Comparison of ENCODE assay signal across 8 cellular contexts in genomic region chr17:6639651-6640535, GRCh38. TPM values are rescaled to one million over a fixed set of nuclear protein-coding genes. Genes with fewer than 3 reads are reported as not detected.
DNase-seq lines count a peak whose midpoint lies in the region; ATAC-seq, FAIRE-seq and TF ChIP-seq lines count a peak whose summit lies in the region.

No MANE protein-coding gene starts in this region.

- peak overlapping the region; percentile 98 for H3K27ac Mint-ChIP-seq in CD8-positive, alpha-beta T cell

- H3K9ac ChIP-seq in GM23248 (peak overlapping the region; percentile 88), GM12878 (ENCODE audit: control insufficient read depth, insufficient read depth, low read length) (peak overlapping the region; percentile 84), iPS-20b (ENCODE audit: low read depth, low read length) (peak overlapping the region; percentile 93)

- H3F3A ChIP-seq in GM23248 (ENCODE audit: insufficient read depth), result peaks cover 33% of the 10 kb centered on the region

- H3K9me3 ChIP-seq in CD8-positive, alpha-beta T cell (ENCODE audit: low read length), result no peaks in the 10 kb centered on the region
- H3K9me3 ChIP-seq in GM23248 (ENCODE audit: low read depth) (no peaks in the 10 kb centered on the region), GM12878 (replicated peaks; ENCODE audit: control insufficient read depth, insufficient read depth, low read length) (no peaks in the 10 kb centered on the region), iPS-20b (ENCODE audit: insufficient read depth, low read depth, low read length) (no peaks in the 10 kb centered on the region)

- peaks cover 25% of the 10 kb centered on the region for H3K4me1 ChIP-seq in CD8-positive, alpha-beta T cell (ENCODE audit: insufficient read depth, low read length)
- H3K4me1 ChIP-seq in GM23248 (ENCODE audit: insufficient read depth) (peaks cover 32% of the 10 kb centered on the region), GM12878 (ENCODE audit: control insufficient read depth, insufficient read depth, low read length) (peaks cover 11% of the 10 kb centered on the region; the same call in 1 of the 2 replicates), iPS-20b (ENCODE audit: insufficient read depth, low read length) (peaks cover 4% of the 10 kb centered on the region; the same call in 1 of the 2 replicates)

- BruUV-seq in GM12878 (replicated peaks; lab: Mats Ljungman, UMichigan), result no TSS peak

- TF ChIP-seq EP300 in GM12878 (IDR thresholded peaks at IDR 0.05; ENCODE audit: borderline replicate concordance in 1 of 2, control insufficient read depth in 1 of 2, low read depth in 2 of 2, low read length in 2 of 2), result no peak

- H3K4me3 ChIP-seq in CD8-positive, alpha-beta T cell (ENCODE audit: low read depth, low read length), result peak overlapping the region; percentile 77
- H3K4me3 ChIP-seq in GM23248 (peak overlapping the region; percentile 91), GM12878 (peak overlapping the region; percentile 87), iPS-20b (ENCODE audit: low read length) (peak overlapping the region; percentile 96), skin epidermis (peak overlapping the region; percentile 66 to 83 (median 71))

- H3K4me3 Mint-ChIP-seq in CD8-positive, alpha-beta T cell, result peak overlapping the region; percentile 97

- no peaks in the 10 kb centered on the region for H3K27me3 ChIP-seq in CD8-positive, alpha-beta T cell (ENCODE audit: insufficient read depth, low read length)
- H3K27me3 ChIP-seq in GM23248 (replicated peaks; ENCODE audit: insufficient read depth) (no peaks in the 10 kb centered on the region), GM12878 (replicated peaks in 1 of 2; ENCODE audit: control insufficient read depth in 2 of 2, insufficient read depth in 2 of 2, low read length in 1 of 2) (no peaks in the 10 kb centered on the region), iPS-20b (ENCODE audit: insufficient read depth, low read length) (no peaks in the 10 kb centered on the region)

- FAIRE-seq in GM12878 (lab: Jason Lieb, UNC), result no peak

- peaks cover 13% of the 10 kb centered on the region for H3K36me3 ChIP-seq in CD8-positive, alpha-beta T cell (ENCODE audit: insufficient read depth, low read length)
- H3K36me3 ChIP-seq in GM23248 (ENCODE audit: low read depth) (peaks cover 16% of the 10 kb centered on the region; the same call in 1 of the 2 replicates), GM12878 (ENCODE audit: control insufficient read depth in 2 of 2, insufficient read depth in 2 of 2, low read length in 1 of 2) (peaks cover 0 to 12% of the 10 kb centered on the region in 2 experiments; a peak in 1 of 4 replicates), iPS-20b (ENCODE audit: insufficient read depth, low read depth, low read length) (peaks cover 32% of the 10 kb centered on the region)

- no peak for TF ChIP-seq CTCF in CD8-positive, alpha-beta T cell (IDR thresholded peaks at IDR 0.05)
- no peak for TF ChIP-seq CTCF in GM12878 (IDR thresholded peaks at IDR 0.05 in 2 of 3, conservative IDR thresholded peaks at IDR 0.05 in 1 of 3; ENCODE audit: control insufficient read depth in 2 of 3, extremely low read depth in 1 of 3, insufficient read depth in 1 of 3, low read depth in 3 of 3, low read length in 3 of 3)

- H4K20me1 ChIP-seq in GM23248 (ENCODE audit: insufficient read depth) (peaks cover 10% of the 10 kb centered on the region; the same call in 1 of the 2 replicates), GM12878 (ENCODE audit: control insufficient read depth, insufficient read depth) (no peaks in the 10 kb centered on the region)

- in situ Hi-C loops in GM23248 (cut with MboI) (no loop called here), GM12878 (cut with MboI) (no loop called here)

- peak overlapping the region; percentile 89 for H3K4me2 ChIP-seq in GM23248 (ENCODE audit: unreplicated experiment)
- peak overlapping the region; percentile 88 for H3K4me2 ChIP-seq in GM12878 (ENCODE audit: control insufficient read depth, insufficient read depth)

- H3K27me3 Mint-ChIP-seq in CD8-positive, alpha-beta T cell (ENCODE audit: low read depth), result no peaks in the 10 kb centered on the region

- H2AFZ ChIP-seq in GM23248, result peak overlapping the region; percentile 89
- peak overlapping the region; percentile 96 for H2AFZ ChIP-seq in GM12878 (ENCODE audit: control insufficient read depth, low read depth, low read length)

- peaks cover 43% of the 10 kb centered on the region for H3K4me1 Mint-ChIP-seq in CD8-positive, alpha-beta T cell (ENCODE audit: low read depth)

- intact Hi-C loops in CD8-positive, alpha-beta T cell (cut with DNase I, micrococcal nuclease), result loop anchor here (1.0 to 10.0 kb wide), 9 partner anchors 11 to 1155 kb away; partner anchors contain the start of genes C17orf100 (in 2 of the 2), MED31 (in 2 of the 2), DERL2 (in 1 of the 2) and MIS12 (in 1 of the 2)
- intact Hi-C loops in GM12878 (cut with micrococcal nuclease; ENCODE audit: unreplicated experiment), result loop anchor here (1.0 kb wide), 1 partner anchor 11 kb away; the partner anchor contains the start of genes C17orf100 and MED31

- CTCF ChIA-PET in CD8-positive, alpha-beta T cell (lab: Charles Lee), result no interaction called here
- CTCF ChIA-PET in GM12878 (lab: Yijun Ruan, JAX), result interaction anchor here (0.5 to 1.5 kb wide), 3 partner anchors 9 to 816 kb away, joined by 3 to 5 read pairs (median 3); no protein-coding TSS in a partner anchor

- peak in 2 of 7 experiments; percentile 12 to 27 for DNase-seq in CD8-positive, alpha-beta T cell
- peak; percentile 80 for DNase-seq in GM23248
- peak; percentile 36 for DNase-seq in NOMO-1 treated with dmso at 0.1 percent for 144 hours (lab: John Stamatoyannopoulos, UW; ENCODE audit: unreplicated experiment)
- DNase-seq in GM12878 (ENCODE audit: low read depth, low spot score), result no peak
- DNase-seq in inferior parietal cortex (ENCODE audit: extremely low spot score), result no peak
- no peak for DNase-seq in occipital lobe (lab: John Stamatoyannopoulos, UW)

- no peak for TF ChIP-seq RAD21 in GM12878 (IDR thresholded peaks at IDR 0.05; ENCODE audit: insufficient read depth, low read depth, low read length)

- ATAC-seq in CD8-positive, alpha-beta T cell, result peak; percentile 19
- ATAC-seq in GM12878, result peak; percentile 61

- peaks cover 34% of the 10 kb centered on the region for H3K36me3 Mint-ChIP-seq in CD8-positive, alpha-beta T cell

- SMC1A ChIA-PET in GM12878 (lab: Charles Lee; ENCODE audit: uncharacterized antibody, unreplicated experiment), result interaction anchor here (1.0 kb wide), 1 partner anchor 167 kb away, joined by 3 read pairs; no protein-coding TSS in a partner anchor

- no peaks in the 10 kb centered on the region for H3K9me3 Mint-ChIP-seq in CD8-positive, alpha-beta T cell

- peak overlapping the region; percentile 91 for H3K27ac ChIP-seq in CD8-positive, alpha-beta T cell (ENCODE audit: low read depth, low read length)
- H3K27ac ChIP-seq in GM23248 (peak overlapping the region; percentile 81), GM12878 (ENCODE audit: control insufficient read depth, insufficient read depth) (peak overlapping the region; percentile 83), iPS-20b (ENCODE audit: low read length) (peak overlapping the region; percentile 84), skin epidermis (peak overlapping the region; percentile 56 to 96 (median 91))

- POLR2A ChIA-PET in CD8-positive, alpha-beta T cell (lab: Charles Lee), result interaction anchor here (1.6 to 3.0 kb wide), 2 partner anchors 11 kb away, joined by 3 to 38 read pairs; partner anchors contain the start of genes C17orf100 and MED31
- POLR2A ChIA-PET in GM12878 (lab: Charles Lee), result interaction anchor here (0.8 to 1.4 kb wide), 3 partner anchors 10 to 52 kb away, joined by 3 to 4 read pairs (median 3); partner anchors contain the start of genes C17orf100 and MED31

- RAD21 ChIA-PET in GM12878 (lab: Charles Lee; ENCODE audit: unreplicated experiment), result interaction anchor here (0.6 to 1.1 kb wide), 3 partner anchors 11 to 167 kb away, joined by 3 to 4 read pairs (median 3); no protein-coding TSS in a partner anchor

- no peaks in the 10 kb centered on the region for H3K9me2 ChIP-seq in GM23248 (ENCODE audit: insufficient read depth)

- peaks cover 88% of the 10 kb centered on the region for H3K79me2 ChIP-seq in GM23248 (ENCODE audit: insufficient read depth)
- peaks cover 33% of the 10 kb centered on the region for H3K79me2 ChIP-seq in GM12878 (ENCODE audit: control insufficient read depth, insufficient read depth, low read length)

- WGBS in GM23248 (ENCODE audit: low coverage in 1 of 2, low lambda C conversion rate in 2 of 2, missing lambda C conversion rate in 2 of 2), 2 experiments, result 3% methylated on average over 37 to 66 of the region's 66 CpGs
- 0% methylated on average over 42 of the region's 66 CpGs for WGBS in GM12878 (ENCODE audit: insufficient coverage, insufficient replicate concordance, low lambda C conversion rate, missing lambda C conversion rate)

- peak; percentile 22; the same call in 1 of the 2 replicates for TF ChIP-seq POLR2A in GM12878 (IDR thresholded peaks at IDR 0.05; ENCODE audit: low read depth, low read length)

RNA-seq across cellular contexts. Expression of gene KIAA0753, which starts 0.6 kb away (rescaled TPM):
- total RNA-seq in CD8-positive, alpha-beta T cell, result 1 to 10 TPM; 5.1 to 6.9 TPM
- total RNA-seq in GM23248 (2014; rRNA removed; shearing (Covaris generic)), result 14.2 and 20.5 TPM in 2 replicates
- polyA plus RNA-seq in GM23248 (2016; fragmentation: Nextera tagmentation; extraction: Ambion mirVana) (5.8 and 6.9 TPM in 2 replicates), GM12878 (2011; rRNA removed) (7.3 and 8.1 TPM in 2 replicates), GM12878 (2014; fragmentation: Illumina TruSeq; extraction: Trizol) (12.5 and 15.3 TPM in 2 replicates), GM12878 (2014; fragmentation: Nextera tagmentation; extraction: Ambion mirVana) (1 to 10 TPM; 2.2 to 3.3 TPM), GM12878 (2014; rRNA removed) (7.9 and 10.3 TPM in 2 replicates), GM12878 (2016; fragmentation: Nextera tagmentation; extraction: Ambion mirVana) (1 to 10 TPM; 5.9 to 7.5 TPM)
- 53.9 and 56.5 TPM in 2 replicates for total RNA-seq in GM12878 (2013; cell fraction: nucleolus; rRNA removed)
- total RNA-seq in GM12878 (2014; rRNA removed) (10.1 and 13.4 TPM in 2 replicates), GM12878 (2014; rRNA removed; fragmentation: Illumina TruSeq; extraction: Trizol) (12.7 and 15.2 TPM in 2 replicates), GM12878 (2021) (12.0 and 12.9 TPM in 2 replicates), occipital lobe (28.4 TPM)
- polyA plus RNA-seq in GM12878 (2011; ENCODE audit: low read depth), result 6.7 TPM
- 4.3 and 5.4 TPM in 2 replicates for polyA plus RNA-seq in GM12878 (2011; cell fraction: cytosol; rRNA removed)
- 19.7 and 22.3 TPM in 2 replicates for polyA plus RNA-seq in GM12878 (2011; cell fraction: nucleus; rRNA removed)
- 5.3 and 9.0 TPM in 2 replicates for polyA plus RNA-seq in GM12878 (2012)
- 6.0 and 9.0 TPM in 2 replicates for polyA minus RNA-seq in GM12878 (2011; rRNA and poly(A)+ RNA removed)
- polyA minus RNA-seq in GM12878 (2011; cell fraction: cytosol; rRNA and poly(A)+ RNA removed), result 3.7 and 4.3 TPM in 2 replicates
- 15.8 and 19.7 TPM in 2 replicates for polyA minus RNA-seq in GM12878 (2011; cell fraction: nucleus; rRNA and poly(A)+ RNA removed)

RNA-seq across cellular contexts. Expression of gene TXNDC17, which starts 1.0 kb away (rescaled TPM):
- total RNA-seq in CD8-positive, alpha-beta T cell, result 10 to 100 TPM; 20.0 to 21.4 TPM
- 112 and 152 TPM in 2 replicates for total RNA-seq in GM23248 (2014; rRNA removed; shearing (Covaris generic))
- 630 and 673 TPM in 2 replicates for polyA plus RNA-seq in GM23248 (2016; fragmentation: Nextera tagmentation; extraction: Ambion mirVana)
- 11.6 and 14.2 TPM in 2 replicates for total RNA-seq in GM12878 (2013; cell fraction: nucleolus; rRNA removed)
- total RNA-seq in GM12878 (2014; rRNA removed), result 123 and 124 TPM in 2 replicates
- 149 and 175 TPM in 2 replicates for total RNA-seq in GM12878 (2014; rRNA removed; fragmentation: Illumina TruSeq; extraction: Trizol)
- 129 and 142 TPM in 2 replicates for total RNA-seq in GM12878 (2021)
- 17.2 TPM for polyA plus RNA-seq in GM12878 (2011; ENCODE audit: low read depth)
- polyA plus RNA-seq in GM12878 (2011; rRNA removed), result 236 and 346 TPM in 2 replicates
- polyA plus RNA-seq in GM12878 (2011; cell fraction: cytosol; rRNA removed), result 254 and 313 TPM in 2 replicates
- 122 and 152 TPM in 2 replicates for polyA plus RNA-seq in GM12878 (2011; cell fraction: nucleus; rRNA removed)
- polyA plus RNA-seq in GM12878 (2012), result 124 and 181 TPM in 2 replicates
- 85.4 and 178 TPM in 2 replicates for polyA plus RNA-seq in GM12878 (2014; fragmentation: Illumina TruSeq; extraction: Trizol)
- polyA plus RNA-seq in GM12878 (2014; fragmentation: Nextera tagmentation; extraction: Ambion mirVana), result 100 to 1,000 TPM; 933 to 957 TPM
- 191 and 195 TPM in 2 replicates for polyA plus RNA-seq in GM12878 (2014; rRNA removed)
- polyA plus RNA-seq in GM12878 (2016; fragmentation: Nextera tagmentation; extraction: Ambion mirVana), result 100 to 1,000 TPM; 667 to 694 TPM
- 36.6 and 44.6 TPM in 2 replicates for polyA minus RNA-seq in GM12878 (2011; rRNA and poly(A)+ RNA removed)
- 22.6 and 28.2 TPM in 2 replicates for polyA minus RNA-seq in GM12878 (2011; cell fraction: cytosol; rRNA and poly(A)+ RNA removed)
- polyA minus RNA-seq in GM12878 (2011; cell fraction: nucleus; rRNA and poly(A)+ RNA removed), result 21.6 and 25.7 TPM in 2 replicates
- 13.3 TPM for total RNA-seq in occipital lobe

RNA-seq across cellular contexts. Expression of gene MED31, which starts 11.5 kb away (rescaled TPM):
- 10 to 100 TPM; 21.4 to 25.6 TPM for total RNA-seq in CD8-positive, alpha-beta T cell
- total RNA-seq in GM23248 (2014; rRNA removed; shearing (Covaris generic)), result 4.8 and 8.9 TPM in 2 replicates
- polyA plus RNA-seq in GM23248 (2016; fragmentation: Nextera tagmentation; extraction: Ambion mirVana) (64.9 and 70.0 TPM in 2 replicates), GM12878 (2011; rRNA removed) (43.9 and 64.6 TPM in 2 replicates), GM12878 (2014; fragmentation: Illumina TruSeq; extraction: Trizol) (16.7 and 32.6 TPM in 2 replicates), GM12878 (2014; fragmentation: Nextera tagmentation; extraction: Ambion mirVana) (10 to 100 TPM; 46.1 to 51.1 TPM), GM12878 (2014; rRNA removed) (22.2 and 25.3 TPM in 2 replicates), GM12878 (2016; fragmentation: Nextera tagmentation; extraction: Ambion mirVana) (10 to 100 TPM; 70.7 to 71.1 TPM)
- total RNA-seq in GM12878 (2013; cell fraction: nucleolus; rRNA removed), result 30.4 and 35.8 TPM in 2 replicates
- total RNA-seq in GM12878 (2014; rRNA removed) (14.4 and 17.7 TPM in 2 replicates), GM12878 (2014; rRNA removed; fragmentation: Illumina TruSeq; extraction: Trizol) (14.9 and 16.4 TPM in 2 replicates), GM12878 (2021) (16.8 and 17.7 TPM in 2 replicates), occipital lobe (16.1 TPM)
- 8.9 TPM for polyA plus RNA-seq in GM12878 (2011; ENCODE audit: low read depth)
- 16.6 and 19.6 TPM in 2 replicates for polyA plus RNA-seq in GM12878 (2011; cell fraction: cytosol; rRNA removed)
- 16.4 and 19.1 TPM in 2 replicates for polyA plus RNA-seq in GM12878 (2011; cell fraction: nucleus; rRNA removed)
- polyA plus RNA-seq in GM12878 (2012), result 11.2 and 19.6 TPM in 2 replicates
- 10.2 and 11.6 TPM in 2 replicates for polyA minus RNA-seq in GM12878 (2011; rRNA and poly(A)+ RNA removed)
- polyA minus RNA-seq in GM12878 (2011; cell fraction: cytosol; rRNA and poly(A)+ RNA removed), result 2.1 and 2.3 TPM in 2 replicates
- 16.3 and 18.8 TPM in 2 replicates for polyA minus RNA-seq in GM12878 (2011; cell fraction: nucleus; rRNA and poly(A)+ RNA removed)

RNA-seq across cellular contexts. Expression of gene C17orf100, which starts 11.7 kb away (rescaled TPM):
- total RNA-seq in CD8-positive, alpha-beta T cell, result under 1 TPM; 0.39 to 0.73 TPM
- total RNA-seq in GM23248 (2014; rRNA removed; shearing (Covaris generic)), result 0.63 and 0.86 TPM in 2 replicates
- polyA plus RNA-seq in GM23248 (2016; fragmentation: Nextera tagmentation; extraction: Ambion mirVana) (5.2 and 5.5 TPM in 2 replicates), GM12878 (2011; rRNA removed) (1.5 and 1.6 TPM in 2 replicates), GM12878 (2014; fragmentation: Illumina TruSeq; extraction: Trizol) (2.2 and 2.7 TPM in 2 replicates), GM12878 (2014; fragmentation: Nextera tagmentation; extraction: Ambion mirVana) (1 to 10 TPM in 1 of 2 experiments, under 1 TPM in 1; 0.84 to 1.5 TPM), GM12878 (2014; rRNA removed) (3.9 and 4.2 TPM in 2 replicates), GM12878 (2016; fragmentation: Nextera tagmentation; extraction: Ambion mirVana) (1 to 10 TPM; 4.1 to 4.7 TPM)
- 1.5 and 2.0 TPM in 2 replicates for total RNA-seq in GM12878 (2013; cell fraction: nucleolus; rRNA removed)
- total RNA-seq in GM12878 (2014; rRNA removed) (1.2 and 1.6 TPM in 2 replicates), GM12878 (2014; rRNA removed; fragmentation: Illumina TruSeq; extraction: Trizol) (1.3 and 1.6 TPM in 2 replicates), GM12878 (2021) (2.1 and 3.2 TPM in 2 replicates), occipital lobe (2.3 TPM)
- 1.2 TPM for polyA plus RNA-seq in GM12878 (2011; ENCODE audit: low read depth)
- 1.1 and 1.7 TPM in 2 replicates for polyA plus RNA-seq in GM12878 (2011; cell fraction: cytosol; rRNA removed)
- 2.6 and 2.8 TPM in 2 replicates for polyA plus RNA-seq in GM12878 (2011; cell fraction: nucleus; rRNA removed)
- 3.2 and 3.6 TPM in 2 replicates for polyA plus RNA-seq in GM12878 (2012)
- 1.1 TPM in 2 replicates for polyA minus RNA-seq in GM12878 (2011; rRNA and poly(A)+ RNA removed)
- 0.52 TPM in 1 of 2 replicates, not detected in the other for polyA minus RNA-seq in GM12878 (2011; cell fraction: cytosol; rRNA and poly(A)+ RNA removed)
- 3.0 and 3.6 TPM in 2 replicates for polyA minus RNA-seq in GM12878 (2011; cell fraction: nucleus; rRNA and poly(A)+ RNA removed)

Comparison
In these comparisons a context has a peak if more than half of its experiments do, and no peak if none do; other contexts are left out.
1. DNase-seq: peak in GM23248 (single experiment) and NOMO-1 treated with dmso at 0.1 percent for 144 hours (single experiment); none in GM12878 (single experiment), inferior parietal cortex (single experiment) and occipital lobe (single experiment).
2. Peak in every context shown above with its lines, with median percentiles within 50 percentile points of each other: H3K27ac ChIP-seq, H3K4me3 ChIP-seq and H3K9ac ChIP-seq.